In the genomic region with DNA sequence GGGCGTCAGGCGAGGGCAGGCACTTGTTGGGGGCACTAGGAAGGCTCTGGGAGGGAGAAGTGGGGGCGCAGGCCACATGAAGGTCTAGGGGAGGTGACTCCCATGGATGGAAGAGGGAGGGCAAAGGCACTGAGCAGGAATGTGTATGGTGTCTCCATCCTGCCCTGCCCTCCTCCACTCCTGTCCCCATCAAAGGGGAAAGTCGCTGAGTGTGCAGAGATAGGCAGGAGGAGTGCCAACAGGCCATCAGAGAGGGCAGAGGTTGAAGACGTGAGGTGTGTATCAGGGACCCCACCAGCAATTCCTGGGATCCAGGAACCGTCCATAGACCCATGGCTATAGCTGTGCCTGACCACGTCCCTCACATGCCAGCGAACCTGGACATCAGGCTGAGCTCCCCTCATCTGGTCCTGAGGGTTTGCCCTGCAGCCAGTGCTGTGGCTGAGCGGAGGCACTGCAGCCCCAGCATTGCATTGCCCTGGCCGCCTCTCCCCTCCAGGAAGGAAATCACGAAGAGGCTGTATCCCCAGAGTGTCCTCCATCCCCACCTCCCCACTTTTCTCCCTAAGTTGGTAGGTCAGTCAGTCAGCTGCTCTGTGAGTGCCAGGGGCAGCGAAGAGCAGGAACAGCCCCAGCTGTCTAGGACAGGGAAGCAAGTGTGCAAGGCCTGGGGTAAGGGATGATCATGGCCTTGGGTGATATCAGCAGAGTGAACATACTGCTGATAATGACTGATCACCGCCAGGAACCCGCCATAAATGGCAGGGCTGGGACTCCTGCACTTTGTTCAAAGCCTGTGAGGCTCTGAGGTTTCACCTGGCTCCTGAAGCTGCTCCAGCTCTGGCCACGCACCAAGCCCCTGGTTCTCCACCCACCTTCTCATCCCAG, we compare ENCODE assay signal across 16 cellular contexts.
"Had no signal": no experiment of that assay in that cellular context is flagged by ENCODE, and none has a peak within 500 bp of the region (broad histone marks: within the 10 kb centered on the region; RNA-seq: fewer than 3 reads in every experiment).

No MANE protein-coding gene starts in this region.

- H3K36me3 ChIP-seq: thyroid gland, uterus had no signal

- H3K4me1 ChIP-seq: psoas muscle had no signal

- DNase-seq: activated CD4-positive, alpha-beta memory T cell treated with anti-CD3 and anti-CD28 coated beads, Interleukin-2, amount 10 ng/mL, durations not matched to agents 7 days and 5 days; activated CD4-positive, alpha-beta T cell treated with anti-CD3 and anti-CD28 coated beads for 4 hours; activated naive CD4-positive, alpha-beta T cell treated with anti-CD3 and anti-CD28 coated beads, Interleukin-2, amount 10 ng/mL, durations not matched to agents 7 days and 5 days; activated T-cell treated with anti-CD3 and anti-CD28 coated beads, Interleukin-2, amount 50 U/mL, for 24 hours; dorsolateral prefrontal cortex; hippocampal formation; mesenchymal stem cell; nephron progenitor cell; psoas muscle; stimulated activated CD4-positive, alpha-beta T cell treated with anti-CD3 and anti-CD28 coated beads, Interleukin-1b, Interleukin-23, amount 100 ng/mL, for 48 hours; T-helper 17 cell; thyroid gland; uterus had no signal

- H3K27me3 ChIP-seq: dorsolateral prefrontal cortex, thyroid gland, uterus had no signal

- ATAC-seq: psoas muscle, sciatic nerve, T-helper 17 cell had no signal

- FAIRE-seq: astrocyte, keratinocyte had no signal

- H3K4me3 ChIP-seq: dorsolateral prefrontal cortex, psoas muscle, thyroid gland, uterus had no signal

- H3K9me3 ChIP-seq: psoas muscle, thyroid gland, uterus had no signal

- H3K27ac ChIP-seq: dorsolateral prefrontal cortex, psoas muscle, thyroid gland, uterus had no signal
